In genomic region chr5:171386861-171387254, GRCh38 we compare ENCODE assay signal across 8 cellular contexts.
A peak's percentile ranks its signal among the peaks of the same experiment; 100 is the strongest.
DNase-seq lines count a peak whose midpoint lies in the region; ATAC-seq and TF ChIP-seq lines count a peak whose summit lies in the region.

No MANE protein-coding gene starts in this region.

- H3K27ac ChIP-seq in MM.1S (ENCODE audit: low read length) (peak overlapping the region; percentile 60), muscle layer of duodenum (ENCODE audit: low read length) (peak overlapping the region; percentile 98)

- H3K79me2 ChIP-seq in MM.1S (ENCODE audit: low read length) = peaks cover 42% of the 10 kb centered on the region

- peaks cover 34% of the 10 kb centered on the region for H4K20me1 ChIP-seq in MM.1S (ENCODE audit: insufficient read depth, low read length)

- H3K9me3 ChIP-seq in MM.1S (replicated peaks; ENCODE audit: insufficient read depth, low read length) = no peaks in the 10 kb centered on the region
- H3K9me3 ChIP-seq in muscle layer of duodenum (ENCODE audit: control insufficient read depth in 1 of 2, low read length in 2 of 2) = no peaks in the 10 kb centered on the region

- no peak for TF ChIP-seq CTCF in GM12865 (IDR thresholded peaks at IDR 0.05; ENCODE audit: insufficient read depth, low read depth, low read length, missing control alignments)
- TF ChIP-seq CTCF in MM.1S (IDR thresholded peaks at IDR 0.05; ENCODE audit: low read length) = no peak
- no peak for TF ChIP-seq CTCF in choroid plexus epithelial cell (conservative IDR thresholded peaks at IDR 0.05; ENCODE audit: low read depth, low read length)

- peak overlapping the region; percentile 91 for H2AFZ ChIP-seq in MM.1S (ENCODE audit: low read length)

- H3K4me1 ChIP-seq in MM.1S (ENCODE audit: low read length) (peaks cover 13% of the 10 kb centered on the region), muscle layer of duodenum (ENCODE audit: control insufficient read depth in 1 of 2, insufficient read depth in 2 of 2, low read length in 2 of 2) (peaks cover 8 to 23% of the 10 kb centered on the region in 2 donors)

- H3K9ac ChIP-seq in MM.1S (ENCODE audit: low read length) = peak overlapping the region; percentile 88

- H3K9me2 ChIP-seq in MM.1S (replicated peaks; ENCODE audit: insufficient read depth, low read length) = no peaks in the 10 kb centered on the region

- H3F3A ChIP-seq in MM.1S (ENCODE audit: insufficient read depth, low read length) = peaks cover 22% of the 10 kb centered on the region

- H3K36me3 ChIP-seq in MM.1S (replicated peaks; ENCODE audit: insufficient read depth, low read length) = peaks cover 20% of the 10 kb centered on the region; the same call in 1 of the 2 replicates
- H3K36me3 ChIP-seq in muscle layer of duodenum (ENCODE audit: control insufficient read depth in 1 of 2, insufficient read depth in 2 of 2, low read length in 2 of 2) = peaks cover 0 to 11% of the 10 kb centered on the region in 2 donors

- peak overlapping the region; percentile 87 for H3K4me2 ChIP-seq in MM.1S (ENCODE audit: low read depth, low read length)

- H3K4me3 ChIP-seq in GM12865 (ENCODE audit: low read depth, low read length) (peak overlapping the region; percentile 85), MM.1S (ENCODE audit: low read length) (peak overlapping the region; percentile 74), choroid plexus epithelial cell (ENCODE audit: low read depth, low read length) (peak overlapping the region; percentile 98), muscle layer of duodenum (ENCODE audit: low read depth in 1 of 2, low read length in 2 of 2) (peak overlapping the region; percentile 92)

- DNase-seq in GM12865 (ENCODE audit: low read depth) (peak; percentile 35), MM.1S (no peak), choroid plexus epithelial cell (ENCODE audit: low read depth) (no peak), NCI-H1048 (lab: John Stamatoyannopoulos, UW) (no peak)
- DNase-seq in activated effector memory CD4-positive, alpha-beta T cell treated with anti-CD3 and anti-CD28 coated beads, Interleukin-2, amount 50 U/mL, for 16 hours = no peak

- no peak for ATAC-seq in GM18498 (IDR thresholded peaks at IDR 0.05; ENCODE audit: unreplicated experiment)
- ATAC-seq in GM21367 (IDR thresholded peaks at IDR 0.05; ENCODE audit: unreplicated experiment) = no peak

- H3K27me3 ChIP-seq in MM.1S (replicated peaks; ENCODE audit: insufficient read depth, low read length) (no peaks in the 10 kb centered on the region), muscle layer of duodenum (ENCODE audit: low read depth, low read length) (no peaks in the 10 kb centered on the region)
